18 cellular contexts compared by ENCODE assay signal in genomic region chr22:47307812-47308211, GRCh38.
"Had no signal": no experiment of that assay in that cellular context is flagged by ENCODE, and none has a peak within 500 bp of the region (broad histone marks: within the 10 kb centered on the region; RNA-seq: fewer than 3 reads in every experiment).

No MANE protein-coding gene starts in this region.

- H2AFZ ChIP-seq: neural progenitor cell had no signal

- H3K4me2 ChIP-seq: neural progenitor cell had no signal

- H3K27me3 ChIP-seq: body of pancreas, neural progenitor cell, ovary had no signal

- H3K9ac ChIP-seq: neural progenitor cell had no signal

- H3K36me3 ChIP-seq: neural progenitor cell, ovary, stomach had no signal

- FAIRE-seq: endothelial cell of umbilical vein, islet of Langerhans, urothelium cell line had no signal

- H3K4me1 ChIP-seq: body of pancreas, neural progenitor cell had no signal

- ATAC-seq: body of pancreas, T-cell had no signal

- DNase-seq: activated CD4-positive, alpha-beta T cell treated with anti-CD3 and anti-CD28 coated beads for 1 hour; activated CD4-positive, alpha-beta T cell treated with anti-CD3 and anti-CD28 coated beads, Interleukin-2, amount 50 U/mL, for 48 hours; activated effector memory CD4-positive, alpha-beta T cell treated with anti-CD3 and anti-CD28 coated beads, Interleukin-2, amount 50 U/mL, for 16 hours; activated T-cell treated with anti-CD3 and anti-CD28 coated beads, Interleukin-2, amount 50 U/mL, for 48 hours; amniotic stem cell; body of pancreas; effector CD8-positive, alpha-beta T cell; naive B cell; ovary; stimulated activated CD4-positive, alpha-beta T cell treated with anti-CD3 and anti-CD28 coated beads, Interleukin-12 subunit alpha, Interleukin-12 subunit beta, amount 100 ng/mL, for 4 hours; stimulated activated CD4-positive, alpha-beta T cell treated with anti-CD3 and anti-CD28 coated beads, Interleukin-2, amount 100 ng/mL, for 24 hours; stomach; T-cell; T-helper 9 cell had no signal

- H3K27ac ChIP-seq: body of pancreas, neural progenitor cell, ovary, stomach had no signal

- H3K4me3 ChIP-seq: body of pancreas, neural progenitor cell, ovary, stomach had no signal

- H3K9me3 ChIP-seq: body of pancreas, ovary had no signal
